Comparison of ENCODE assay signal across 17 cellular contexts in genomic region chr4:99642725-99643489, GRCh38. TPM values are rescaled to one million over a fixed set of nuclear protein-coding genes. Genes with fewer than 3 reads are reported as not detected.
DNase-seq lines count a peak whose midpoint lies in the region; TF ChIP-seq lines count a peak whose summit lies in the region.
"Had no signal": no experiment of that assay in that cellular context is flagged by ENCODE, and none has a peak within 500 bp of the region (broad histone marks: within the 10 kb centered on the region; RNA-seq: fewer than 3 reads in every experiment).

No MANE protein-coding gene starts in this region.

- peak overlapping the region; percentile 76 for H3K27ac ChIP-seq in left ventricle myocardium inferior (replicated peaks)
- H3K27ac ChIP-seq in ovary: peak overlapping the region; percentile 24 to 34
- no peak overlapping the region for H3K27ac ChIP-seq in tibial nerve
- H3K27ac ChIP-seq: foreskin keratinocyte, Peyer's patch, vagina had no signal

- no peak for TF ChIP-seq POLR2A in ovary (IDR thresholded peaks at IDR 0.05)
- no peak for TF ChIP-seq POLR2A in tibial nerve (IDR thresholded peaks at IDR 0.05)

- intact Hi-C loops in left ventricle myocardium inferior (cut with micrococcal nuclease) (no loop called here), ovary (cut with DNase I) (loop anchor here in 1 of 4 donors (10.0 kb wide), 1 partner anchor 78 kb away; the partner anchor contains the start of gene TRMT10A)

- no peaks in the 10 kb centered on the region for H3K9me3 Mint-ChIP-seq in chondrocyte (ENCODE audit: low read depth)

- H3K4me3 ChIP-seq in left ventricle myocardium inferior: no peak overlapping the region
- H3K4me3 ChIP-seq in ovary: no peak overlapping the region
- no peak overlapping the region for H3K4me3 ChIP-seq in tibial nerve
- H3K4me3 ChIP-seq: vagina had no signal

- H3K4me1 Mint-ChIP-seq in chondrocyte (ENCODE audit: low read depth): no peaks in the 10 kb centered on the region

- TF ChIP-seq EP300 in ovary (IDR thresholded peaks at IDR 0.05): no peak
- TF ChIP-seq EP300 in tibial nerve (IDR thresholded peaks at IDR 0.05): peak in 1 of 2 donors; percentile 26

- DNase-seq in cerebellar cortex (ENCODE audit: low spot score): peak; percentile 1
- peak; percentile 76 for DNase-seq in left ventricle myocardium inferior
- peak; percentile 54 to 84 (median 70) for DNase-seq in ovary
- peak; percentile 14 to 20 for DNase-seq in tibial nerve (ENCODE audit: low spot score in 2 of 2)
- DNase-seq in chondrocyte (ENCODE audit: low spot score): no peak
- DNase-seq in superior temporal gyrus (ENCODE audit: extremely low spot score): no peak
- DNase-seq in activated CD4-positive, alpha-beta T cell treated with anti-CD3 and anti-CD28 coated beads for 48 hours: no peak
- DNase-seq: activated effector memory CD4-positive, alpha-beta T cell treated with anti-CD3 and anti-CD28 coated beads, Interleukin-2, amount 50 U/mL, for 16 hours; DMS79; foreskin keratinocyte; NCI-H2107; NCI-H748 treated with DMSO at 0.1 percent for 48 hours; Peyer's patch; stimulated activated CD4-positive, alpha-beta T cell treated with anti-CD3 and anti-CD28 coated beads, Interleukin-2, amount 100 ng/mL, for 48 hours; stimulated activated CD8-positive, alpha-beta memory T cell treated with anti-CD3 and anti-CD28 coated beads, Interleukin-4, amount 100 ng/mL, for 48 hours had no signal

- H3K9me3 ChIP-seq in left ventricle myocardium inferior (replicated peaks): no peaks in the 10 kb centered on the region
- no peaks in the 10 kb centered on the region for H3K9me3 ChIP-seq in ovary
- no peaks in the 10 kb centered on the region for H3K9me3 ChIP-seq in tibial nerve
- H3K9me3 ChIP-seq: Peyer's patch, vagina had no signal

- H3K27ac Mint-ChIP-seq in chondrocyte (ENCODE audit: unreplicated experiment): no peak overlapping the region

- H3K36me3 ChIP-seq in left ventricle myocardium inferior (no peaks in the 10 kb centered on the region), ovary (no peaks in the 10 kb centered on the region), tibial nerve (no peaks in the 10 kb centered on the region)
- H3K36me3 ChIP-seq: Peyer's patch, vagina had no signal

- peaks cover 19% of the 10 kb centered on the region for H3K27me3 Mint-ChIP-seq in chondrocyte (ENCODE audit: low read depth)

- no peaks in the 10 kb centered on the region for H3K36me3 Mint-ChIP-seq in chondrocyte (ENCODE audit: low read depth)

- TF ChIP-seq CTCF in left ventricle myocardium inferior (IDR thresholded peaks at IDR 0.05; ENCODE audit: borderline replicate concordance) (no peak), ovary (IDR thresholded peaks at IDR 0.05) (no peak), tibial nerve (IDR thresholded peaks at IDR 0.05) (no peak), chondrocyte (IDR thresholded peaks at IDR 0.05) (no peak)

- H3K27me3 ChIP-seq in left ventricle myocardium inferior (ENCODE audit: low read depth) (no peaks in the 10 kb centered on the region), ovary (no peaks in the 10 kb centered on the region), tibial nerve (no peaks in the 10 kb centered on the region)
- H3K27me3 ChIP-seq: foreskin keratinocyte, Peyer's patch, vagina had no signal

- WGBS in ovary, 3 donors: 30 to 36% (median 35%) methylated on average over 7 of the region's 7 CpGs
- WGBS in tibial nerve, 2 donors: 44 to 49% methylated on average over 7 of the region's 7 CpGs

- no peak overlapping the region for H3K4me3 Mint-ChIP-seq in chondrocyte (ENCODE audit: unreplicated experiment)

- H3K4me1 ChIP-seq in left ventricle myocardium inferior (peaks cover 54% of the 10 kb centered on the region), ovary (ENCODE audit: insufficient read depth) (peaks cover 15% of the 10 kb centered on the region), tibial nerve (peaks cover 0 to 2% (median 0%) of the 10 kb centered on the region in 4 donors)
- H3K4me1 ChIP-seq: foreskin keratinocyte, Peyer's patch, vagina had no signal

RNA-seq across cellular contexts. Expression of gene C4orf54, which starts 14.7 kb away (rescaled TPM):
- total RNA-seq in left ventricle myocardium inferior (1.2 TPM), ovary (under 1 TPM in 6 of 7 donors, not detected in 1; 0.05 to 0.15 (median 0.12) TPM), tibial nerve (not detected), chondrocyte (not detected in 3 replicates)
- polyA plus RNA-seq in ovary: under 1 TPM in 1 of 2 donors, not detected in 1; 0.06 TPM
- total RNA-seq: astrocyte, foreskin keratinocyte, Peyer's patch, vagina had no signal
- polyA plus RNA-seq: foreskin keratinocyte had no signal

Comparison
In these comparisons a context has a peak if more than half of its experiments do, and no peak if none do; other contexts are left out.
1. DNase-seq: peak in cerebellar cortex (single experiment), left ventricle myocardium inferior (single experiment), ovary (5 of 5) and tibial nerve (2 of 2); none in chondrocyte (single experiment), superior temporal gyrus (single experiment) and activated CD4-positive, alpha-beta T cell treated with anti-CD3 and anti-CD28 coated beads for 48 hours (single experiment).
2. H3K27ac ChIP-seq: peak in left ventricle myocardium inferior (single experiment) and ovary (2 of 2); none in tibial nerve (0 of 4).